1 cellular context compared by ENCODE assay signal in the genomic region with DNA sequence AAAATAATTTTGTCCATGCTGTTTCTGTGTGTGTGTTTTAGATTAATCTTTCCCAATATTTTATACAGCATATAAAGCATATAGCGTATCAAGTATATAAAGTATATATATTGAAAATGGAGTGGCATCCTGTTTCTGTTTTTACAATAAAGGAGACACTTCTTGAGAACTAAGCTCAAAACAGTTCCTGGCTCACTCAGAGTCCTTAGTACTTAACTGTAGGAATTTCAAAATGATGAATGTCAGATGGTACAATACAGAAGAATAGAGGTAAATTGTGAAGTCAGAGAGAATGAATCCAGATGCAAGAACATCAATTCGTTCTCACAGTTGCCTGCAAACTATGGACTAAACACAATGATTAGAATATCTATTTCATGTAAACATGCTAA.
TF ChIP-seq lines count a peak whose summit lies in the region.

No MANE protein-coding gene starts in this region.

TF ChIP-seq in IMR-90, 13 proteins besides CTCF, POLR2A, EP300 and RAD21 (continued from another document):
- TF ChIP-seq, protein P1, sequence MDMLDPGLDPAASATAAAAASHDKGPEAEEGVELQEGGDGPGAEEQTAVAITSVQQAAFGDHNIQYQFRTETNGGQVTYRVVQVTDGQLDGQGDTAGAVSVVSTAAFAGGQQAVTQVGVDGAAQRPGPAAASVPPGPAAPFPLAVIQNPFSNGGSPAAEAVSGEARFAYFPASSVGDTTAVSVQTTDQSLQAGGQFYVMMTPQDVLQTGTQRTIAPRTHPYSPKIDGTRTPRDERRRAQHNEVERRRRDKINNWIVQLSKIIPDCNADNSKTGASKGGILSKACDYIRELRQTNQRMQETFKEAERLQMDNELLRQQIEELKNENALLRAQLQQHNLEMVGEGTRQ (IDR thresholded peaks at IDR 0.05; ENCODE audit: low read depth, low read length), result no peak
TF ChIP-seq in IMR-90: peak in this region for 0.
